In genomic region chr7:87416682-87417587, GRCh38 we compare ENCODE assay signal across 8 cellular contexts. TPM values are rescaled to one million over a fixed set of nuclear protein-coding genes. Genes with fewer than 3 reads are reported as not detected.
DNase-seq lines count a peak whose midpoint lies in the region; ATAC-seq and TF ChIP-seq lines count a peak whose summit lies in the region.

No MANE protein-coding gene starts in this region.

- no peak overlapping the region for H3K4me3 Mint-ChIP-seq in naive thymus-derived CD8-positive, alpha-beta T cell

- ATAC-seq in GM19395 (IDR thresholded peaks at IDR 0.05; ENCODE audit: unreplicated experiment), result peak; percentile 89
- ATAC-seq in naive thymus-derived CD8-positive, alpha-beta T cell, result peak; percentile 60 to 75

- no peaks in the 10 kb centered on the region for H3K9me3 Mint-ChIP-seq in naive thymus-derived CD8-positive, alpha-beta T cell

- H3K9ac ChIP-seq in NT2/D1 (ENCODE audit: insufficient read length, low read depth), result no peak overlapping the region

- TF ChIP-seq CTCF in epithelial cell of proximal tubule (conservative IDR thresholded peaks at IDR 0.05; ENCODE audit: low read depth, low read length), result peak; percentile 72

- no peaks in the 10 kb centered on the region for H3K27me3 ChIP-seq in NT2/D1 (ENCODE audit: insufficient read depth, insufficient read length)

- H3K27me3 Mint-ChIP-seq in naive thymus-derived CD8-positive, alpha-beta T cell, result no peaks in the 10 kb centered on the region

- H3K4me1 ChIP-seq in NT2/D1 (ENCODE audit: insufficient read depth, insufficient read length), result no peaks in the 10 kb centered on the region

- H3K4me3 ChIP-seq in NT2/D1 (ENCODE audit: insufficient read length, low read depth), result no peak overlapping the region
- H3K4me3 ChIP-seq in epithelial cell of proximal tubule (ENCODE audit: low read depth, low read length), result no peak overlapping the region

- no peak overlapping the region for H3K27ac Mint-ChIP-seq in naive thymus-derived CD8-positive, alpha-beta T cell

- H3K36me3 Mint-ChIP-seq in naive thymus-derived CD8-positive, alpha-beta T cell, result no peaks in the 10 kb centered on the region

- DNase-seq in CD1c-positive myeloid dendritic cell (ENCODE audit: extremely low spot score), result peak; percentile 74
- DNase-seq in HS-27A (ENCODE audit: low read depth), result peak; percentile 15
- peak; percentile 62 for DNase-seq in NT2/D1 (ENCODE audit: low read depth, low spot score)
- DNase-seq in activated CD8-positive, alpha-beta memory T cell treated with anti-CD3 and anti-CD28 coated beads, Interleukin-2, amount 50 U/mL, for 24 hours (ENCODE audit: extremely low read depth), result peak; percentile 44
- DNase-seq in epithelial cell of proximal tubule (ENCODE audit: low read depth), result no peak
- peak; percentile 33 to 79 (median 62) for DNase-seq in naive thymus-derived CD8-positive, alpha-beta T cell
- DNase-seq in stromal cell of bone marrow (ENCODE audit: low read depth), result peak; percentile 37

- H3K9me3 ChIP-seq in NT2/D1 (ENCODE audit: insufficient read depth, low read length), result no peaks in the 10 kb centered on the region

- POLR2A ChIA-PET in naive thymus-derived CD8-positive, alpha-beta T cell (lab: Charles Lee), result interaction anchor here (1.1 kb wide), 1 partner anchor 104 kb away, joined by 3 read pairs; no protein-coding TSS in a partner anchor

- no peaks in the 10 kb centered on the region for H3K36me3 ChIP-seq in NT2/D1 (ENCODE audit: insufficient read depth, insufficient read length, low read length)

- no peaks in the 10 kb centered on the region for H3K4me1 Mint-ChIP-seq in naive thymus-derived CD8-positive, alpha-beta T cell

RNA-seq across cellular contexts. Expression of gene ABCB4, which starts 58.5 kb away (rescaled TPM):
- 0.58 and 12.6 TPM in 2 replicates for total RNA-seq in epithelial cell of proximal tubule
- 1 to 10 TPM; 1.7 to 2.3 TPM for total RNA-seq in naive thymus-derived CD8-positive, alpha-beta T cell
- polyA plus RNA-seq in naive thymus-derived CD8-positive, alpha-beta T cell, result 1 to 10 TPM in 1 of 3 donors, not detected in 2; 1.1 TPM
